8 cellular contexts compared by ENCODE assay signal in the genomic region with DNA sequence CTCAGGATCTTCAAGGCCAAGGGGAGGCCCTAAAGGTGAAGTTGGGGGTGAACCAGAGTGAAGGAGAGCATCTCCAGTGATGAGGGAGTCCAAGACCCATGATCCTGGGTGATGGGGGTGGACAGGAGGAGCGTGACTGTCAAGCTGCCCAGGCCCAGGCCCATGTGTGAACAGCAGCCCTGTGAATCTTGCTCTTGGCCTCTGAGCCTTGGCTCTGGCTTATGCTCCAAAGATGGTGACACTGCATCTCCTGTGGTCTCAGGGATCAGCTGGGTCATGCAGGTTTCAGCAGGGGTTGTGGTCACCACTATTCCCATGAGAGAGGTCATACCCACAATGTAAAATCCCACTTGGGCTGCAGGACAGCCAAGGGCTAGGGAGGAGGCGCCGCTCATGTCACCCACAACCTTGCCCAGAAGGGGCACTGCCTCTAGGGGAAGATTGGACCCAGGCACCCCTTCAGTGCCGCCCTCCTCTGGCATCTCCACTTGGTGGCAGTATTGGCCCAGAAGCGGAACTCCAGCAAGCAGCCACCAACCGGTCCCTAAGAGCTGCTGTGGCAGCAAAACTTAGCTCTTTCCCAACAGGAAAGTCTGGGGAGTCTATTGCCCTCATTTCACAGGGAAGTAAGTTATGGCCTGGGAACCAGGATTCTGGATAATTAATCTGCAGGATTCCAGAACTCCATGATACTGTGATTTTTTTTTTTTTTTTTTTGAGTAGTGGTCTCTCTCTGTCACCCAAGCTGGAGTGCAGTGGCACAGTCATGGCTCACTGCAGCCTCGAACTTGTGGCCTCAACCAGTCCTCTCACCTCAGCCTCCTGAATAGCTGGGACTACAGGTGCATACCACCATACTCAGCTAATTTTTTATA. TPM values are rescaled to one million over a fixed set of nuclear protein-coding genes. Genes with fewer than 3 reads are reported as not detected.
DNase-seq lines count a peak whose midpoint lies in the region; ATAC-seq and TF ChIP-seq lines count a peak whose summit lies in the region.

No MANE protein-coding gene starts in this region.

- H2AFZ ChIP-seq in OCI-LY7 (ENCODE audit: low read length), result no peak overlapping the region

- TF ChIP-seq CTCF in Caco-2 (IDR thresholded peaks at IDR 0.05; ENCODE audit: insufficient read depth in 1 of 2, low read depth in 1 of 2, low read length in 1 of 2, severe bottlenecking in 1 of 2, unreplicated experiment in 1 of 2), result peak; percentile 73 to 91
- TF ChIP-seq CTCF in OCI-LY7 (conservative IDR thresholded peaks at IDR 0.05; ENCODE audit: low read length), result peak; percentile 91
- TF ChIP-seq CTCF in fibroblast of mammary gland (conservative IDR thresholded peaks at IDR 0.05; ENCODE audit: control insufficient read depth, insufficient read depth, low read depth, low read length), result peak; percentile 73
- TF ChIP-seq CTCF in neural crest cell (conservative IDR thresholded peaks at IDR 0.05), result peak; percentile 80
- peak; percentile 62 to 71 for TF ChIP-seq CTCF in suprapubic skin (IDR thresholded peaks at IDR 0.05)

- H3K4me2 ChIP-seq in OCI-LY7 (ENCODE audit: low read length), result no peak overlapping the region

- H3K27me3 ChIP-seq in Caco-2 (replicated peaks; ENCODE audit: control insufficient read depth, insufficient read depth, low read length) (no peaks in the 10 kb centered on the region), suprapubic skin (peaks cover 30% of the 10 kb centered on the region)

- no peak overlapping the region for H3K27ac ChIP-seq in OCI-LY7 (ENCODE audit: low read depth, low read length, poor library complexity, severe bottlenecking)
- no peak overlapping the region for H3K27ac ChIP-seq in suprapubic skin

- H3K4me3 Mint-ChIP-seq in Caco-2 (ENCODE audit: unreplicated experiment) (no peak overlapping the region), neural crest cell (no peak overlapping the region)

- no peaks in the 10 kb centered on the region for H3K9me2 ChIP-seq in OCI-LY7 (ENCODE audit: insufficient read depth, low read length)

- no peak for TF ChIP-seq POLR2A in suprapubic skin (IDR thresholded peaks at IDR 0.05)

- H3K4me3 ChIP-seq in Caco-2 (ENCODE audit: low read depth, low read length) (no peak overlapping the region), OCI-LY7 (ENCODE audit: low read depth, low read length, poor library complexity, severe bottlenecking) (no peak overlapping the region), fibroblast of mammary gland (ENCODE audit: control insufficient read depth, low read depth, low read length) (no peak overlapping the region), suprapubic skin (no peak overlapping the region)

- H3K9me3 Mint-ChIP-seq in Caco-2 (ENCODE audit: unreplicated experiment), result peaks cover 12% of the 10 kb centered on the region
- H3K9me3 Mint-ChIP-seq in neural crest cell, result peaks cover 6% of the 10 kb centered on the region

- H3K79me2 ChIP-seq in OCI-LY7 (ENCODE audit: insufficient read depth, low read depth, low read length), result no peaks in the 10 kb centered on the region

- DNase-seq in Caco-2 (peak; percentile 64 to 79), HS-27A (ENCODE audit: low read depth) (peak; percentile 30), OCI-LY7 (ENCODE audit: low spot score) (peak; percentile 76), activated T-cell treated with anti-CD3 and anti-CD28 coated beads for 24 hours (ENCODE audit: low read depth) (peak; percentile 59), fibroblast of mammary gland (ENCODE audit: low read depth) (peak; percentile 61), neural crest cell (ENCODE audit: low read depth, low spot score) (peak; percentile 62), suprapubic skin (ENCODE audit: low spot score in 2 of 2) (peak; percentile 70 to 80)

- H3K36me3 ChIP-seq in Caco-2 (ENCODE audit: control insufficient read depth, insufficient read depth, low read length) (no peaks in the 10 kb centered on the region), OCI-LY7 (ENCODE audit: insufficient read depth, low read length) (no peaks in the 10 kb centered on the region), suprapubic skin (no peaks in the 10 kb centered on the region)

- H3K4me1 ChIP-seq in Caco-2 (no peaks in the 10 kb centered on the region), OCI-LY7 (ENCODE audit: insufficient read depth, low read length, poor library complexity, severe bottlenecking) (no peaks in the 10 kb centered on the region), suprapubic skin (peaks cover 1% of the 10 kb centered on the region)

- H3K36me3 Mint-ChIP-seq in Caco-2 (ENCODE audit: insufficient read depth, unreplicated experiment) (no peaks in the 10 kb centered on the region), neural crest cell (ENCODE audit: low read depth) (peaks cover 7% of the 10 kb centered on the region)

- H3K27me3 Mint-ChIP-seq in Caco-2 (ENCODE audit: insufficient read depth, unreplicated experiment) (no peaks in the 10 kb centered on the region), neural crest cell (ENCODE audit: low read depth) (peaks cover 80% of the 10 kb centered on the region)

- H3K27ac Mint-ChIP-seq in Caco-2 (ENCODE audit: unreplicated experiment), result no peak overlapping the region
- no peak overlapping the region for H3K27ac Mint-ChIP-seq in neural crest cell (ENCODE audit: unreplicated experiment)

- WGBS in suprapubic skin, result 26% methylated on average over 5 of the region's 7 CpGs

- CTCF ChIA-PET in Caco-2 (lab: Charles Lee), result interaction anchor here (0.6 to 1.5 kb wide), 15 partner anchors 11 to 276 kb away, joined by 3 to 6 read pairs (median 5); partner anchors contain the start of gene GJC2
- CTCF ChIA-PET in OCI-LY7 (lab: Charles Lee; ENCODE audit: unreplicated experiment), result interaction anchor here (0.5 to 1.2 kb wide), 3 partner anchors 11 to 458 kb away, joined by 3 to 4 read pairs (median 4); no protein-coding TSS in a partner anchor

- POLR2A ChIA-PET in Caco-2 (lab: Charles Lee), result interaction anchor here (0.6 kb wide), 1 partner anchor 480 kb away, joined by 3 read pairs; no protein-coding TSS in a partner anchor
- POLR2A ChIA-PET in OCI-LY7 (lab: Charles Lee), result interaction anchor here (0.6 to 0.7 kb wide), 2 partner anchors 12 to 274 kb away, joined by 3 to 7 read pairs; no protein-coding TSS in a partner anchor

- intact Hi-C loops in Caco-2 (cut with micrococcal nuclease; ENCODE audit: unreplicated experiment), result no loop called here
- intact Hi-C loops in OCI-LY7 (cut with micrococcal nuclease; ENCODE audit: unreplicated experiment), result loop anchor here (1.0 to 2.0 kb wide), 3 partner anchors 74 to 167 kb away; no protein-coding TSS in a partner anchor

- H4K20me1 ChIP-seq in OCI-LY7 (ENCODE audit: insufficient read depth, low read length), result no peaks in the 10 kb centered on the region

- BruUV-seq in Caco-2 (replicated peaks; lab: Mats Ljungman, UMichigan) (no TSS peak), OCI-LY7 (replicated peaks; lab: Mats Ljungman, UMichigan) (no TSS peak)

- H3K9me3 ChIP-seq in Caco-2 (peaks cover 10% of the 10 kb centered on the region; the same call in 1 of the 2 replicates), OCI-LY7 (ENCODE audit: low read length) (0 out of 2 replicates have a peak, but pooled peaks cover 9% of the 10 kb centered on the region), suprapubic skin (peaks cover 13% of the 10 kb centered on the region)

- H3K4me1 Mint-ChIP-seq in Caco-2 (ENCODE audit: low read depth, unreplicated experiment) (no peaks in the 10 kb centered on the region), neural crest cell (no peaks in the 10 kb centered on the region)

- TF ChIP-seq EP300 in suprapubic skin (IDR thresholded peaks at IDR 0.05), result no peak

- ATAC-seq in GM19463 (IDR thresholded peaks at IDR 0.05; ENCODE audit: unreplicated experiment), result peak; percentile 90

RNA-seq across cellular contexts. Expression of gene WNT3A, which starts 7.5 kb away (rescaled TPM):
- total RNA-seq in Caco-2 (2022) (0.09 TPM in 2 replicates), OCI-LY7 (2022) (not detected in 2 replicates), neural crest cell (not detected in 2 replicates), suprapubic skin (1 to 10 TPM; 2.8 to 6.3 (median 3.8) TPM)
- not detected in 2 replicates for total RNA-seq in OCI-LY7 (2014; rRNA removed; shearing (Covaris generic))

RNA-seq across cellular contexts. Expression of gene WNT9A, which starts 51.6 kb away (rescaled TPM):
- total RNA-seq in Caco-2 (2022) (0.32 and 0.68 TPM in 2 replicates), OCI-LY7 (2022) (not detected in 2 replicates), neural crest cell (0.48 and 0.54 TPM in 2 replicates), suprapubic skin (1 to 10 TPM in 2 of 4 donors, under 1 TPM in 2; 0.85 to 2.6 (median 1.1) TPM)
- total RNA-seq in OCI-LY7 (2014; rRNA removed; shearing (Covaris generic)), result not detected in 2 replicates
